ENCODE assay signal across 10 cellular contexts in the genomic region with DNA sequence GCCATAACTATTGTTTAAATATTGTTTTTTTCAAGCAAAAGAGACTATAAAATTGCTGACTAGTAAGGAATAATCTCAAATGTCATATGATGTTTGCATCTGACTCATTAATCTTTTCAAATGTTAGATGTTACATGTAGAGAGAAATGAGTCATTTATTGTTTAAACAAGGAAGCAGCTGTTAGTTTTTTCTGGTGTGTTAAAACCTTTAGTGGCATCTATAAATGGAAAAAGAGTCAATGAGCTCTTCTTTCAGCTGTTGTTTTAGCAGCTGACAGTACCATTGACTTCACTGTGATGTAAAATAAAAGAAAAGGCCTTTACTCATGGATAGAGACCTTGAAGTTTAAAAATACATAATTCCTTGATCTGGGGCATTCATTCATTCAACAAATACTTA. TPM values are rescaled to one million over a fixed set of nuclear protein-coding genes. Genes with fewer than 3 reads are reported as not detected.
DNase-seq lines count a peak whose midpoint lies in the region; ATAC-seq and TF ChIP-seq lines count a peak whose summit lies in the region.
"Had no signal": no experiment of that assay in that cellular context is flagged by ENCODE, and none has a peak within 500 bp of the region (broad histone marks: within the 10 kb centered on the region; RNA-seq: fewer than 3 reads in every experiment).

No MANE protein-coding gene starts in this region.

- ATAC-seq in heart right ventricle (no peak), HG03097 (IDR thresholded peaks at IDR 0.05; ENCODE audit: low FRiP score, unreplicated experiment) (no peak)
- ATAC-seq: stimulated activated naive CD8-positive, alpha-beta T cell treated with anti-CD3 and anti-CD28 coated beads, Interleukin-15, Interleukin-2, amounts not matched to agents 100 U/mL and 50 U/mL, for 24 hours had no signal

- no peak for TF ChIP-seq CTCF in heart right ventricle (IDR thresholded peaks at IDR 0.05)

- no peaks in the 10 kb centered on the region for H3K27me3 ChIP-seq in heart right ventricle
- H3K27me3 ChIP-seq: ovary had no signal

- H3K4me1 ChIP-seq in heart right ventricle = peaks cover 0 to 17% (median 4%) of the 10 kb centered on the region in 9 donors

- H3K4me3 ChIP-seq in skeletal muscle cell (ENCODE audit: low read depth, low read length) = no peak overlapping the region
- H3K4me3 ChIP-seq in heart right ventricle = no peak overlapping the region
- H3K4me3 ChIP-seq: ovary had no signal

- H3K36me3 ChIP-seq in heart right ventricle = peaks cover 0 to 27% (median 0%) of the 10 kb centered on the region in 9 donors
- H3K36me3 ChIP-seq: ovary had no signal

- H3K27ac ChIP-seq in heart right ventricle = peak overlapping the region in 1 of 10 donors; percentile 21
- H3K27ac ChIP-seq: ovary had no signal

- intact Hi-C loops in heart right ventricle (cut with DNase I) = no loop called here

- DNase-seq in NCI-H1417 (lab: John Stamatoyannopoulos, UW) (peak in 2 of 3 experiments; percentile 4 to 6), NCI-H1417 treated with DMSO at 0.1 percent for 48 hours (lab: John Stamatoyannopoulos, UW) (no peak), NCI-H226 (peak; percentile 14), dermis microvascular lymphatic vessel endothelial cell (ENCODE audit: low read depth in 2 of 2) (peak; percentile 85 to 93), skeletal muscle cell (ENCODE audit: low read depth) (peak; percentile 52), heart right ventricle (no peak), DMS79 (lab: John Stamatoyannopoulos, UW) (no peak)
- DNase-seq: ovary; stimulated activated naive CD8-positive, alpha-beta T cell treated with anti-CD3 and anti-CD28 coated beads, Interleukin-15, Interleukin-2, amounts not matched to agents 100 U/mL and 50 U/mL, for 24 hours had no signal

- no peaks in the 10 kb centered on the region for H3K9me3 ChIP-seq in heart right ventricle
- H3K9me3 ChIP-seq: ovary had no signal

RNA-seq across cellular contexts. Expression of a gene that starts 1.8 kb away (rescaled TPM):
- total RNA-seq in dermis microvascular lymphatic vessel endothelial cell (under 0.01 and 0.13 TPM in 2 replicates), heart right ventricle (100 to 1,000 TPM; 105 to 185 (median 132) TPM)
- polyA plus RNA-seq in heart right ventricle = 10 to 100 TPM; 32.5 to 37.7 TPM

RNA-seq across cellular contexts. Expression of a gene that starts 28.4 kb away (rescaled TPM):
- 1.4 and 1.6 TPM in 2 replicates for total RNA-seq in dermis microvascular lymphatic vessel endothelial cell
- 10 to 100 TPM in 1 of 10 donors, 1 to 10 TPM in 9; 6.3 to 10.3 (median 9.0) TPM for total RNA-seq in heart right ventricle
- polyA plus RNA-seq in heart right ventricle = 1 to 10 TPM; 4.7 to 5.9 TPM

Comparison
In these comparisons a context has a peak if more than half of its experiments do, and no peak if none do; other contexts are left out.
1. DNase-seq: peak in NCI-H1417 (2 of 3), NCI-H226 (single experiment), dermis microvascular lymphatic vessel endothelial cell (2 of 2) and skeletal muscle cell (single experiment); none in NCI-H1417 treated with DMSO at 0.1 percent for 48 hours (single experiment), heart right ventricle (0 of 2) and DMS79 (single experiment).
2. RNA of a gene that starts 1.8 kb away (total RNA-seq): 105 to 185 TPM in heart right ventricle; under 0.01 to 0.13 TPM in dermis microvascular lymphatic vessel endothelial cell; every median in the first group is over 10 times any median in the second.